Comparison of ENCODE assay signal across 24 cellular contexts in genomic region chr13:110758195-110758594, GRCh38. TPM values are rescaled to one million over a fixed set of nuclear protein-coding genes. Genes with fewer than 3 reads are reported as not detected.
A peak's percentile ranks its signal among the peaks of the same experiment; 100 is the strongest.
DNase-seq lines count a peak whose midpoint lies in the region; ATAC-seq, FAIRE-seq and TF ChIP-seq lines count a peak whose summit lies in the region.
"Had no signal": no experiment of that assay in that cellular context is flagged by ENCODE, and none has a peak within 500 bp of the region (broad histone marks: within the 10 kb centered on the region; RNA-seq: fewer than 3 reads in every experiment).

No MANE protein-coding gene starts in this region.

- no peak for TF ChIP-seq POLR2A in H54 (IDR thresholded peaks at IDR 0.05; ENCODE audit: low read depth, low read length)

- H3K36me3 ChIP-seq in astrocyte (ENCODE audit: insufficient read depth, low read length) (no peaks in the 10 kb centered on the region), fibroblast of lung (ENCODE audit: control insufficient read depth, insufficient read depth, low read length) (no peaks in the 10 kb centered on the region)
- H3K36me3 ChIP-seq: esophagus muscularis mucosa, upper lobe of left lung had no signal

- no peak overlapping the region for H3K27ac Mint-ChIP-seq in astrocyte (ENCODE audit: unreplicated experiment)
- H3K27ac Mint-ChIP-seq: activated naive CD8-positive, alpha-beta T cell; memory B cell; nephron; stimulated activated naive CD8-positive, alpha-beta T cell treated with anti-CD3 and anti-CD28 coated beads, Interleukin-15, amount 100 ng/mL, for 72 hours had no signal

- H3K4me1 ChIP-seq in astrocyte (ENCODE audit: insufficient read depth, low read length) (peaks cover 3% of the 10 kb centered on the region), fibroblast of lung (ENCODE audit: control insufficient read depth, extremely low read depth, insufficient read depth, low read length) (peaks cover 2% of the 10 kb centered on the region)
- H3K4me1 ChIP-seq: upper lobe of left lung had no signal

- H3K79me2 ChIP-seq in astrocyte (ENCODE audit: insufficient read depth, low read length): no peaks in the 10 kb centered on the region
- H3K79me2 ChIP-seq in fibroblast of lung (ENCODE audit: control insufficient read depth, insufficient read depth, low read length): no peaks in the 10 kb centered on the region
- H3K79me2 ChIP-seq: hepatocyte had no signal

- no peak overlapping the region for H3K9ac ChIP-seq in astrocyte (ENCODE audit: low read length)
- H3K9ac ChIP-seq in fibroblast of lung (ENCODE audit: insufficient read depth, low read length): no peak overlapping the region

- peaks cover 4% of the 10 kb centered on the region for H3K9me3 Mint-ChIP-seq in astrocyte (ENCODE audit: unreplicated experiment)
- H3K9me3 Mint-ChIP-seq: memory B cell had no signal

- H4K20me1 ChIP-seq in astrocyte (ENCODE audit: insufficient read depth, low read length): no peaks in the 10 kb centered on the region
- no peaks in the 10 kb centered on the region for H4K20me1 ChIP-seq in fibroblast of lung (ENCODE audit: control insufficient read depth, extremely low read depth, insufficient read depth, low read length)

- H3K4me2 ChIP-seq in astrocyte (ENCODE audit: low read length): no peak overlapping the region
- no peak overlapping the region for H3K4me2 ChIP-seq in fibroblast of lung (ENCODE audit: extremely low read depth, insufficient read depth, low read length)
- H3K4me2 ChIP-seq: hepatocyte had no signal

- H3K4me3 Mint-ChIP-seq in astrocyte (ENCODE audit: unreplicated experiment): no peak overlapping the region
- H3K4me3 Mint-ChIP-seq: activated naive CD8-positive, alpha-beta T cell; memory B cell; nephron; stimulated activated naive CD8-positive, alpha-beta T cell treated with anti-CD3 and anti-CD28 coated beads, Interleukin-15, amount 100 ng/mL, for 72 hours had no signal

- H3K27me3 ChIP-seq in astrocyte (ENCODE audit: insufficient read depth, low read length) (no peaks in the 10 kb centered on the region), fibroblast of lung (ENCODE audit: control insufficient read depth, insufficient read depth, low read length) (no peaks in the 10 kb centered on the region)
- H3K27me3 ChIP-seq: esophagus muscularis mucosa, hepatocyte, upper lobe of left lung had no signal

- H3K27me3 Mint-ChIP-seq in astrocyte (ENCODE audit: low read depth, unreplicated experiment): peaks cover 6% of the 10 kb centered on the region

- no peak for ATAC-seq in Right ventricle myocardium inferior
- ATAC-seq: stimulated activated naive CD8-positive, alpha-beta T cell treated with anti-CD3 and anti-CD28 coated beads, Interleukin-15, amount 100 ng/mL, for 72 hours had no signal

- H3K36me3 Mint-ChIP-seq in astrocyte (ENCODE audit: low read depth, unreplicated experiment): peaks cover 1% of the 10 kb centered on the region

- no peak overlapping the region for H2AFZ ChIP-seq in astrocyte (ENCODE audit: low read depth, low read length)
- no peak overlapping the region for H2AFZ ChIP-seq in fibroblast of lung (ENCODE audit: low read length)
- H2AFZ ChIP-seq: hepatocyte had no signal

- peaks cover 6% of the 10 kb centered on the region for H3K4me1 Mint-ChIP-seq in astrocyte (ENCODE audit: low read depth, unreplicated experiment)
- H3K4me1 Mint-ChIP-seq: memory B cell; nephron; stimulated activated naive CD8-positive, alpha-beta T cell treated with anti-CD3 and anti-CD28 coated beads, Interleukin-15, amount 100 ng/mL, for 72 hours had no signal

- peak; percentile 66 for FAIRE-seq in H54 (lab: Jason Lieb, UNC)
- FAIRE-seq in astrocyte (lab: Jason Lieb, UNC): no peak
- FAIRE-seq in RCC 7860 (lab: Jason Lieb, UNC): no peak
- FAIRE-seq: islet of Langerhans, small intestine had no signal

- intact Hi-C loops in Right ventricle myocardium inferior (cut with DNase I): no loop called here

- H3K9me3 ChIP-seq in astrocyte (ENCODE audit: insufficient read depth, low read depth, low read length) (no peaks in the 10 kb centered on the region), fibroblast of lung (ENCODE audit: control insufficient read depth, insufficient read depth, low read depth, low read length) (no peaks in the 10 kb centered on the region)
- H3K9me3 ChIP-seq: esophagus muscularis mucosa, upper lobe of left lung had no signal

- TF ChIP-seq CTCF in astrocyte (IDR thresholded peaks at IDR 0.05; ENCODE audit: insufficient read depth, low read depth, low read length) (no peak), fibroblast of lung (conservative IDR thresholded peaks at IDR 0.05 in 1 of 2, IDR thresholded peaks at IDR 0.05 in 1 of 2; ENCODE audit: low read depth in 1 of 2, low read length in 2 of 2) (no peak)

- H3K4me3 ChIP-seq in astrocyte (ENCODE audit: insufficient read depth, low read depth, low read length) (no peak overlapping the region), fibroblast of lung (replicated peaks in 1 of 4; ENCODE audit: control extremely low read depth in 1 of 4, insufficient read depth in 1 of 4, low read depth in 3 of 4, low read length in 4 of 4) (no peak overlapping the region), skeletal muscle cell (ENCODE audit: low read depth, low read length) (no peak overlapping the region)
- H3K4me3 ChIP-seq: esophagus muscularis mucosa, hepatocyte, upper lobe of left lung had no signal

- DNase-seq in H54 (ENCODE audit: insufficient read length, low spot score): no peak
- DNase-seq in astrocyte (ENCODE audit: low read depth): peak; percentile 2
- peak; percentile 16 to 50 for DNase-seq in fibroblast of lung (ENCODE audit: low read depth in 2 of 2)
- peak; percentile 3 for DNase-seq in skeletal muscle cell (ENCODE audit: low read depth)
- no peak for DNase-seq in RCC 7860 (ENCODE audit: low spot score)
- no peak for DNase-seq in Right ventricle myocardium inferior (ENCODE audit: missing footprints)
- DNase-seq in islet precursor cell: no peak
- DNase-seq: activated CD4-positive, CD25-positive, alpha-beta regulatory T cell treated with anti-CD3 and anti-CD28 coated beads, Interleukin-2, amount 50 U/mL, for 72 hours; C1 segment of cervical spinal cord; central memory CD4-positive, alpha-beta T cell; effector CD4-positive, alpha-beta T cell; NCI-H2029; posterior cingulate gyrus; RPMI8226; small intestine; stimulated activated CD4-positive, alpha-beta T cell treated with anti-CD3 and anti-CD28 coated beads, Interleukin-2, amount 100 ng/mL, for 48 hours; stimulated activated naive CD8-positive, alpha-beta T cell treated with anti-CD3 and anti-CD28 coated beads, Interleukin-15, amount 100 ng/mL, for 72 hours; upper lobe of left lung had no signal

- no peak overlapping the region for H3K27ac ChIP-seq in astrocyte (ENCODE audit: low read depth, low read length)
- no peak overlapping the region for H3K27ac ChIP-seq in fibroblast of lung (ENCODE audit: insufficient read depth, low read length)
- H3K27ac ChIP-seq: esophagus muscularis mucosa, hepatocyte, upper lobe of left lung had no signal

RNA-seq across cellular contexts. Expression of gene ING1, which starts 44.7 kb away (rescaled TPM):
- 10.0 and 11.8 TPM in 2 replicates for total RNA-seq in astrocyte
- 13.0 and 13.9 TPM in 2 replicates for total RNA-seq in fibroblast of lung
- 7.8 and 7.9 TPM in 2 replicates for polyA plus RNA-seq in fibroblast of lung
- polyA plus RNA-seq in fibroblast of lung (2012): 8.6 and 9.1 TPM in 2 replicates
- 1.9 and 7.5 TPM in 2 replicates for polyA minus RNA-seq in fibroblast of lung (ENCODE audit: low replicate concordance)
- total RNA-seq in Right ventricle myocardium inferior: 7.8 TPM

RNA-seq across cellular contexts. Expression of gene CARS2, which starts 52.3 kb away (rescaled TPM):
- 44.1 and 51.4 TPM in 2 replicates for total RNA-seq in astrocyte
- 123 and 127 TPM in 2 replicates for total RNA-seq in fibroblast of lung
- polyA plus RNA-seq in fibroblast of lung: 55.5 and 64.7 TPM in 2 replicates
- polyA plus RNA-seq in fibroblast of lung (2012): 54.6 and 70.9 TPM in 2 replicates
- 33.3 and 39.2 TPM in 2 replicates for polyA minus RNA-seq in fibroblast of lung (ENCODE audit: low replicate concordance)
- total RNA-seq in Right ventricle myocardium inferior: 52.1 TPM

Comparison
In these comparisons a context has a peak if more than half of its experiments do, and no peak if none do; other contexts are left out.
1. DNase-seq: peak in astrocyte (single experiment), fibroblast of lung (2 of 2) and skeletal muscle cell (single experiment); none in H54 (single experiment), RCC 7860 (single experiment), Right ventricle myocardium inferior (single experiment) and islet precursor cell (single experiment).